Comparison of ENCODE assay signal across 10 cellular contexts in genomic region chr3:49378249-49378899, GRCh38. TPM values are rescaled to one million over a fixed set of nuclear protein-coding genes. Genes with fewer than 3 reads are reported as not detected.
DNase-seq lines count a peak whose midpoint lies in the region; ATAC-seq, FAIRE-seq and TF ChIP-seq lines count a peak whose summit lies in the region.
"Had no signal": no experiment of that assay in that cellular context is flagged by ENCODE, and none has a peak within 500 bp of the region (broad histone marks: within the 10 kb centered on the region; RNA-seq: fewer than 3 reads in every experiment).

No MANE protein-coding gene starts in this region.

- in situ Hi-C loops in astrocyte of the cerebellum (cut with HindIII; ENCODE audit: low sequenced_read_pairs), result no loop called here

- no peaks in the 10 kb centered on the region for H3K9me3 ChIP-seq in left lung

- H3K4me1 ChIP-seq in left lung, result peaks cover 5 to 96% of the 10 kb centered on the region in 2 donors

- H3K36me3 ChIP-seq in left lung, result peaks cover 0 to 21% of the 10 kb centered on the region in 2 donors

- no peaks in the 10 kb centered on the region for H3K27me3 ChIP-seq in left lung

- no peak overlapping the region for H3K4me3 ChIP-seq in astrocyte of the cerebellum (ENCODE audit: low read depth, low read length)
- H3K4me3 ChIP-seq in left lung, result no peak overlapping the region
- H3K4me3 ChIP-seq: K562 had no signal

- TF ChIP-seq CTCF in astrocyte of the cerebellum (IDR thresholded peaks at IDR 0.05; ENCODE audit: low read depth, low read length, missing control alignments) (no peak), left lung (IDR thresholded peaks at IDR 0.05) (no peak)

- intact Hi-C loops in Right ventricle myocardium inferior (cut with DNase I) (no loop called here), cardiac septum (cut with DNase I) (no loop called here), left lung (cut with DNase I) (no loop called here)

- ATAC-seq in Right ventricle myocardium inferior (peak; percentile 61), left lung (peak; percentile 90)

- peak; percentile 5 for FAIRE-seq in urothelium cell line (lab: Jason Lieb, UNC)
- FAIRE-seq: K562 had no signal

- DNase-seq in Right ventricle myocardium inferior (ENCODE audit: missing footprints), result no peak
- DNase-seq in cardiac septum (ENCODE audit: low spot score), result no peak
- peak; percentile 65 for DNase-seq in astrocyte of the cerebellum (ENCODE audit: low read depth)
- DNase-seq in left lung, result peak in 1 of 2 donors; percentile 64
- no peak for DNase-seq in urothelium cell line (ENCODE audit: low spot score)
- DNase-seq in NCI-H1436 (lab: John Stamatoyannopoulos, UW), result no peak
- no peak for DNase-seq in NCI-H526 treated with DMSO at 0.1 percent for 48 hours (lab: John Stamatoyannopoulos, UW)
- DNase-seq in NCI-H69 (lab: John Stamatoyannopoulos, UW), result no peak
- DNase-seq: T-helper 9 cell had no signal

- peak overlapping the region in 1 of 2 donors; percentile 50 for H3K27ac ChIP-seq in left lung

RNA-seq across cellular contexts. Expression of gene GPX1, which starts 20.2 kb away (rescaled TPM):
- total RNA-seq in Right ventricle myocardium inferior (136 TPM), cardiac septum (106 TPM), left lung (100 to 1,000 TPM; 468 to 518 TPM)

RNA-seq across cellular contexts. Expression of gene RHOA, which starts 33.4 kb away (rescaled TPM):
- total RNA-seq in Right ventricle myocardium inferior, result 285 TPM
- 340 TPM for total RNA-seq in cardiac septum
- 100 to 1,000 TPM; 480 to 625 TPM for total RNA-seq in left lung

RNA-seq across cellular contexts. Expression of gene TCTA, which starts 33.8 kb away (rescaled TPM):
- total RNA-seq in Right ventricle myocardium inferior (17.1 TPM), cardiac septum (26.5 TPM), left lung (10 to 100 TPM; 37.2 to 41.5 TPM)

RNA-seq across cellular contexts. Expression of gene USP4, which starts 38.5 kb away (rescaled TPM):
- 39.4 TPM for total RNA-seq in Right ventricle myocardium inferior
- total RNA-seq in cardiac septum, result 44.5 TPM
- 10 to 100 TPM; 57.7 to 72.9 TPM for total RNA-seq in left lung

RNA-seq across cellular contexts. Expression of gene AMT, which starts 43.9 kb away (rescaled TPM):
- total RNA-seq in Right ventricle myocardium inferior (20.5 TPM), cardiac septum (20.1 TPM), left lung (1 to 10 TPM; 5.9 to 8.8 TPM)
